In genomic region chr18:26741041-26741440, GRCh38 we compare ENCODE assay signal across 18 cellular contexts.
DNase-seq lines count a peak whose midpoint lies in the region; ATAC-seq and TF ChIP-seq lines count a peak whose summit lies in the region.
"Had no signal": no experiment of that assay in that cellular context is flagged by ENCODE, and none has a peak within 500 bp of the region (broad histone marks: within the 10 kb centered on the region; RNA-seq: fewer than 3 reads in every experiment).

No MANE protein-coding gene starts in this region.

- H3K27ac ChIP-seq in C4-2B (peak overlapping the region; percentile 39; the same call in 1 of the 2 replicates), WERI-Rb-1 (peak overlapping the region; percentile 35)
- H3K27ac ChIP-seq: PC-9, SJSA1 had no signal

- H3K36me3 ChIP-seq in WERI-Rb-1 = no peaks in the 10 kb centered on the region
- H3K36me3 ChIP-seq: SJSA1 had no signal

- no peak for TF ChIP-seq POLR2A in GM18505 (IDR thresholded peaks at IDR 0.05; ENCODE audit: borderline replicate concordance, extremely low read depth, insufficient read depth, insufficient read length)

- no peak for TF ChIP-seq CTCF in C4-2B (conservative IDR thresholded peaks at IDR 0.05)
- no peak for TF ChIP-seq CTCF in WERI-Rb-1 (IDR thresholded peaks at IDR 0.05; ENCODE audit: low read depth, low read length)
- TF ChIP-seq CTCF in foreskin fibroblast (IDR thresholded peaks at IDR 0.05; ENCODE audit: low read depth, low read length) = no peak

- ATAC-seq in GM18505 (IDR thresholded peaks at IDR 0.05; ENCODE audit: unreplicated experiment) = no peak

- peaks cover 12% of the 10 kb centered on the region for H3K9me3 ChIP-seq in WERI-Rb-1 (ENCODE audit: severe bottlenecking)
- H3K9me3 ChIP-seq: SJSA1 had no signal

- H3K27me3 ChIP-seq in WERI-Rb-1 (ENCODE audit: insufficient read depth, low read depth, severe bottlenecking) = no peaks in the 10 kb centered on the region
- H3K27me3 ChIP-seq: SJSA1 had no signal

- peak; percentile 19 for DNase-seq in ELR (ENCODE audit: low read depth)
- no peak for DNase-seq in WERI-Rb-1
- DNase-seq in foreskin fibroblast = peak; percentile 9 to 61
- no peak for DNase-seq in COLO668 (lab: John Stamatoyannopoulos, UW; ENCODE audit: unreplicated experiment)
- no peak for DNase-seq in stimulated activated naive CD4-positive, alpha-beta T cell (lab: John Stamatoyannopoulos, UW)
- DNase-seq in NCI-H526 treated with DMSO at 0.1 percent for 48 hours (lab: John Stamatoyannopoulos, UW) = no peak
- DNase-seq: CD4-positive, CD25-positive, alpha-beta regulatory T cell; DMS79 treated with DMSO at 0.1 percent for 48 hours; GF-D8; KBM-7; NCI-H1092; NCI-H2081 treated with DMSO at 0.1 percent for 48 hours; NCI-H524 treated with DMSO at 0.1 percent for 48 hours; PC-9; SW 1271 had no signal

- H3K4me3 ChIP-seq in WERI-Rb-1 (ENCODE audit: low read depth, low read length) (no peak overlapping the region), foreskin fibroblast (ENCODE audit: low read depth in 1 of 2, low read length in 2 of 2) (no peak overlapping the region)
- H3K4me3 ChIP-seq: PC-9, SJSA1 had no signal

Comparison
In these comparisons a context has a peak if more than half of its experiments do, and no peak if none do; other contexts are left out.
1. DNase-seq: peak in ELR (single experiment) and foreskin fibroblast (2 of 2); none in WERI-Rb-1 (single experiment), COLO668 (single experiment), stimulated activated naive CD4-positive, alpha-beta T cell (0 of 6) and NCI-H526 treated with DMSO at 0.1 percent for 48 hours (single experiment).